Comparison of ENCODE assay signal across 1 cellular context in genomic region chr13:113220141-113220598, GRCh38.
TF ChIP-seq lines count a peak whose summit lies in the region.

No MANE protein-coding gene starts in this region.

TF ChIP-seq in GM23338, 12 proteins besides CTCF, POLR2A, EP300 and RAD21 (continued from another document):
- TF ChIP-seq ZNF462 (CRISPR knock-in tag; IDR thresholded peaks at IDR 0.05) (no peak), ZNF114 (CRISPR knock-in tag; IDR thresholded peaks at IDR 0.05) (no peak), NANOG (IDR thresholded peaks at IDR 0.05; ENCODE audit: borderline replicate concordance) (no peak), EZH2 (IDR thresholded peaks at IDR 0.05; ENCODE audit: low read depth, unreplicated experiment) (no peak), ETS1 (IDR thresholded peaks at IDR 0.05) (no peak), POLR2AphosphoS5 (IDR thresholded peaks at IDR 0.05; ENCODE audit: low read depth) (no peak), JUNB (IDR thresholded peaks at IDR 0.05; ENCODE audit: unreplicated experiment) (no peak)
